In genomic region chr12:57280234-57281062, GRCh38 we compare ENCODE assay signal across 8 cellular contexts. TPM values are rescaled to one million over a fixed set of nuclear protein-coding genes. Genes with fewer than 3 reads are reported as not detected.
DNase-seq lines count a peak whose midpoint lies in the region; ATAC-seq, FAIRE-seq and TF ChIP-seq lines count a peak whose summit lies in the region.

No MANE protein-coding gene starts in this region.

- peak; percentile 91 for DNase-seq in AG04450 (ENCODE audit: low read depth, low spot score)
- peak; percentile 75 for DNase-seq in RWPE2 (ENCODE audit: low spot score)
- DNase-seq in activated naive CD4-positive, alpha-beta T cell treated with anti-CD3 and anti-CD28 coated beads, Interleukin-2, amount 50 U/mL, for 16 hours: peak; percentile 76
- peak; percentile 66 for DNase-seq in keratinocyte (ENCODE audit: low read depth, low spot score)
- peak; percentile 57 to 87 for DNase-seq in stimulated activated CD4-positive, alpha-beta T cell treated with anti-CD3 and anti-CD28 coated beads, Interleukin-4, amount 100 ng/mL, for 4 hours
- DNase-seq in NCI-H187 treated with DMSO at 0.1 percent for 48 hours (lab: John Stamatoyannopoulos, UW): no peak

- POLR2A ChIA-PET in AG04450 (lab: Yijun Ruan, JAX): no interaction called here

- H3K27me3 ChIP-seq in AG04450 (ENCODE audit: control insufficient read depth, insufficient read depth, low read length) (no peaks in the 10 kb centered on the region), RWPE2 (ENCODE audit: insufficient read depth, poor library complexity, severe bottlenecking) (no peaks in the 10 kb centered on the region), keratinocyte (ENCODE audit: control insufficient read depth, extremely low read depth, insufficient read depth, low read length) (no peaks in the 10 kb centered on the region)

- H3K4me1 ChIP-seq in RWPE2 (ENCODE audit: insufficient read depth, poor library complexity, severe bottlenecking) (peaks cover 15% of the 10 kb centered on the region), keratinocyte (ENCODE audit: control insufficient read depth, extremely low read depth, insufficient read depth, low read length) (peaks cover 14% of the 10 kb centered on the region)

- dilution Hi-C loops in keratinocyte (cut with MboI; ENCODE audit: extremely low pct_ligation_motif_present, low sequenced_read_pairs): no loop called here

- FAIRE-seq in keratinocyte (lab: Jason Lieb, UNC): peak; percentile 97

- peak; percentile 83 for ATAC-seq in GM18870 (IDR thresholded peaks at IDR 0.05; ENCODE audit: unreplicated experiment)
- ATAC-seq in HG03103 (IDR thresholded peaks at IDR 0.05; ENCODE audit: low read depth, unreplicated experiment): peak; percentile 93
- ATAC-seq in RWPE2 (ENCODE audit: low read depth): peak; percentile 99

- no peak for TF ChIP-seq CTCF in AG04450 (IDR thresholded peaks at IDR 0.05; ENCODE audit: low read depth, low read length)
- no peak for TF ChIP-seq CTCF in RWPE2 (IDR thresholded peaks at IDR 0.05; ENCODE audit: poor library complexity, severe bottlenecking)
- no peak for TF ChIP-seq CTCF in keratinocyte (optimal IDR thresholded peaks at IDR 0.05 in 1 of 3, IDR thresholded peaks at IDR 0.05 in 1 of 3, conservative IDR thresholded peaks at IDR 0.05 in 1 of 3; ENCODE audit: extremely low read depth in 1 of 3, insufficient read depth in 2 of 3, low read length in 3 of 3)

- peaks cover 45% of the 10 kb centered on the region for H3K36me3 ChIP-seq in RWPE2 (ENCODE audit: low read depth)
- peaks cover 5 to 13% of the 10 kb centered on the region in 2 experiments for H3K36me3 ChIP-seq in keratinocyte (ENCODE audit: control insufficient read depth in 2 of 2, extremely low read depth in 1 of 2, insufficient read depth in 2 of 2, low read length in 2 of 2)

- H4K20me1 ChIP-seq in keratinocyte (ENCODE audit: control insufficient read depth, extremely low read depth, insufficient read depth, low read length): no peaks in the 10 kb centered on the region

- H3K9me1 ChIP-seq in keratinocyte (ENCODE audit: control insufficient read depth, extremely low read depth, insufficient read depth, low read length): no peaks in the 10 kb centered on the region

- H3K4me2 ChIP-seq in keratinocyte (ENCODE audit: control insufficient read depth, extremely low read depth, insufficient read depth, low read depth, low read length): peak overlapping the region; percentile 56

- H3K9me3 ChIP-seq in AG04450 (ENCODE audit: control insufficient read depth, insufficient read depth, low read length): no peaks in the 10 kb centered on the region
- H3K9me3 ChIP-seq in RWPE2 (ENCODE audit: severe bottlenecking): no peaks in the 10 kb centered on the region
- no peaks in the 10 kb centered on the region for H3K9me3 ChIP-seq in keratinocyte (ENCODE audit: control insufficient read depth, low read depth, low read length)

- H3K27ac ChIP-seq in AG04450 (ENCODE audit: low read depth, low read length) (peak overlapping the region; percentile 74), RWPE2 (ENCODE audit: poor library complexity, severe bottlenecking) (peak overlapping the region; percentile 62), keratinocyte (ENCODE audit: control insufficient read depth, insufficient read depth, low read length) (peak overlapping the region; percentile 59)

- H3K4me3 ChIP-seq in AG04450 (ENCODE audit: low read depth, low read length): peak overlapping the region; percentile 38
- no peak overlapping the region for H3K4me3 ChIP-seq in RWPE2 (ENCODE audit: severe bottlenecking)
- peak overlapping the region in 1 of 3 experiments; percentile 21 for H3K4me3 ChIP-seq in keratinocyte (ENCODE audit: control insufficient read depth in 2 of 3, extremely low read depth in 1 of 3, insufficient read depth in 2 of 3, low read depth in 1 of 3, low read length in 3 of 3)

- CTCF ChIA-PET in AG04450 (lab: Charles Lee): interaction anchor here (0.8 to 1.5 kb wide), 3 partner anchors 8 to 174 kb away, joined by 3 to 5 read pairs (median 3); partner anchors contain the start of gene INHBE

- no peaks in the 10 kb centered on the region for H3K79me2 ChIP-seq in keratinocyte (ENCODE audit: control insufficient read depth, insufficient read depth, low read length)

- peak overlapping the region; percentile 63 for H2AFZ ChIP-seq in keratinocyte (ENCODE audit: control insufficient read depth, low read length)

- H3K9ac ChIP-seq in keratinocyte (ENCODE audit: control insufficient read depth, extremely low read depth, insufficient read depth, low read length): peak overlapping the region; percentile 16

RNA-seq across cellular contexts. Expression of gene STAC3, which starts 29.5 kb away (rescaled TPM):
- 0.25 and 0.65 TPM in 2 replicates for polyA plus RNA-seq in AG04450 (2011; rRNA removed)
- polyA minus RNA-seq in AG04450 (2011; rRNA and poly(A)+ RNA removed): 0.60 and 1.6 TPM in 2 replicates
- 0.27 to 0.94 TPM (median 0.62 TPM) in 3 replicates for polyA plus RNA-seq in keratinocyte
- 2.1 TPM for polyA plus RNA-seq in keratinocyte (2011; ENCODE audit: low read depth)
- 0.09 and 0.13 TPM in 2 replicates for polyA plus RNA-seq in keratinocyte (2011; cell fraction: cytosol; rRNA removed)
- 1.4 and 3.6 TPM in 2 replicates for polyA plus RNA-seq in keratinocyte (2011; cell fraction: nucleus; rRNA removed)
- polyA plus RNA-seq in keratinocyte (2012; ENCODE audit: low replicate concordance): 0.33 and 1.1 TPM in 2 replicates
- 1.4 TPM in 1 of 3 replicates, not detected in the others for polyA minus RNA-seq in keratinocyte
- not detected for polyA minus RNA-seq in keratinocyte (2011; cell fraction: cytosol; rRNA and poly(A)+ RNA removed)
- 2.2 TPM in 1 of 2 replicates, not detected in the other for polyA minus RNA-seq in keratinocyte (2011; cell fraction: nucleus; rRNA and poly(A)+ RNA removed)

RNA-seq across cellular contexts. Expression of gene SHMT2, which starts 50.9 kb away (rescaled TPM):
- 266 and 314 TPM in 2 replicates for polyA plus RNA-seq in AG04450 (2011; rRNA removed)
- polyA minus RNA-seq in AG04450 (2011; rRNA and poly(A)+ RNA removed): 213 and 339 TPM in 2 replicates
- polyA plus RNA-seq in keratinocyte: 84.0 to 180 TPM (median 128 TPM) in 3 replicates
- 82.9 TPM for polyA plus RNA-seq in keratinocyte (2011; ENCODE audit: low read depth)
- 78.8 and 160 TPM in 2 replicates for polyA plus RNA-seq in keratinocyte (2011; cell fraction: cytosol; rRNA removed)
- polyA plus RNA-seq in keratinocyte (2011; cell fraction: nucleus; rRNA removed): 115 and 120 TPM in 2 replicates
- 141 and 149 TPM in 2 replicates for polyA plus RNA-seq in keratinocyte (2012; ENCODE audit: low replicate concordance)
- polyA minus RNA-seq in keratinocyte: 138 to 210 TPM (median 151 TPM) in 3 replicates
- polyA minus RNA-seq in keratinocyte (2011; cell fraction: cytosol; rRNA and poly(A)+ RNA removed): 125 TPM
- polyA minus RNA-seq in keratinocyte (2011; cell fraction: nucleus; rRNA and poly(A)+ RNA removed): 64.8 and 69.3 TPM in 2 replicates
